23 cellular contexts compared by ENCODE assay signal in the genomic region with DNA sequence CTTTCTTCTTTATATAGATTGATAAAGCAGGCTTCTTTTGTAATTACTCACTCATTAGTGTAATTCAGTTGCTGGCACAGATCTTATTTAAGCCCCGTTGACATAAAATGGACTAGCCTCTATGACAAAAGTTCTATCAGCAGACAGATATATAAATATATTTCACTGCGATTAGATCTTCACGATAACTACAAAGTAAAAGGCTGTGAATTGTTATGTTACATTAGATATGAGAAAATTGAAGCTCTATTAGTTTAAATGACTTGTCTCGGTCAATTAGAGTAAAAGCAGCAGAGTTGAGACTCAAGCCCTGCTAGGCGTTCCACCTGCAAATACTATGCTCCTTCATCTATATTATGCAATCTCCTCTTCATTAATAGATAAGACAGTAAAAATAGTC.
"Had no signal": no experiment of that assay in that cellular context is flagged by ENCODE, and none has a peak within 500 bp of the region (broad histone marks: within the 10 kb centered on the region; RNA-seq: fewer than 3 reads in every experiment).

No MANE protein-coding gene starts in this region.

- H3K27ac Mint-ChIP-seq: IgD-negative memory B cell, T-cell had no signal

- H3K4me2 ChIP-seq: KMS-11 had no signal

- ATAC-seq: HepG2, K562, Right ventricle myocardium inferior, T-cell had no signal

- H3K4me3 ChIP-seq: K562, SJCRH30 had no signal

- H3K4me3 Mint-ChIP-seq: IgD-negative memory B cell, T-cell had no signal

- H3K36me3 Mint-ChIP-seq: IgD-negative memory B cell, T-cell had no signal

- H3K4me1 Mint-ChIP-seq: IgD-negative memory B cell, T-cell had no signal

- H3K9me3 Mint-ChIP-seq: IgD-negative memory B cell had no signal

- H3K9ac ChIP-seq: KMS-11 had no signal

- FAIRE-seq: HepG2, K562 had no signal

- H3K36me3 ChIP-seq: SJCRH30 had no signal

- H3K27me3 ChIP-seq: SJCRH30 had no signal

- DNase-seq: Kasumi-1, MV-4-11, NCI-H1048, NCI-H1105, NCI-H1417, NCI-H1436 treated with DMSO at 0.1 percent for 48 hours, NCI-H1694, NCI-H187 treated with DMSO at 0.1 percent for 48 hours, NCI-H2029 treated with DMSO at 0.1 percent for 48 hours, NCI-H2227 treated with DMSO at 0.1 percent for 48 hours, NCI-H524, NCI-H69, NCI-H774, SHP77 treated with DMSO at 0.1 percent for 48 hours, SJCRH30, SW 1271, T-cell had no signal

- H3K27ac ChIP-seq: KMS-11, RWPE1, SJCRH30 had no signal

- H3K9me3 ChIP-seq: SJCRH30 had no signal

- H3K27me3 Mint-ChIP-seq: IgD-negative memory B cell, T-cell had no signal

- H3K4me1 ChIP-seq: SJCRH30 had no signal
